ENCODE assay signal across 24 cellular contexts in the genomic region with DNA sequence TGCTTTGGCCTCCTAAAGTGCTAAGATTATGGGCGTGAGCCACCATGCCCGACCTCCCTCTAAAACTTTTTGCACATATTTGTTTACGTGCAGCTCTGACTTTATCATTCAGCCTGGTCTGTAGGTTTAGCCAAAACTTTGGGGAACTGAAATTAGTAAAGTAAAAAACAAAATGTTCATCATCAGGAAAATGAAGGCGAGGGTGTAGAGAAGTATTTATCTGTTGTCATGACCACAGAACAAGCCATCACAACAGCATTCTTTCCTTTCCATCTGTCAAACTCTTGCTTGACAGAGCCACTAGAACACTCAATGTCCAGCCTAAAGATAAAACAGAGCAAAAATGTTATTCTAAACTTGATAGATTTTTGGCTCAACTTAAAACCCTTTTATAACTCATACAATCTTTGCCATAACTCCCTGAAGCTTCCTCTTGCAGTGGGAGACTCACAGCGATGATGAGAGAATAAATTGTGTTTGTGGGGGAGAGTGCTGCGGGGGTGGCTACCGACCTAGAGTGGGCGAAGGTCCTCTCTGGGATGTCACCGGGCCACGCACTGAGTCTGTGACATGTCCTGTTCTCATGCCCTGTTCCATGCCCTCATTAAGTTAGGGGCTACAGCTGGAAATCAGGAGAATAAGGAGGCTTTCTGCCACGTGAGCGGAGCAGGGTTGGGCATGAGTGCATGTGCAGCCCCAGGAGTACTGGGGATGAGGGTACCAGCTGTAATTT. TPM values are rescaled to one million over a fixed set of nuclear protein-coding genes. Genes with fewer than 3 reads are reported as not detected.
A peak's percentile ranks its signal among the peaks of the same experiment; 100 is the strongest.
DNase-seq lines count a peak whose midpoint lies in the region; ATAC-seq and TF ChIP-seq lines count a peak whose summit lies in the region.
"Had no signal": no experiment of that assay in that cellular context is flagged by ENCODE, and none has a peak within 500 bp of the region (broad histone marks: within the 10 kb centered on the region; RNA-seq: fewer than 3 reads in every experiment).

No MANE protein-coding gene starts in this region.

- TF ChIP-seq CTCF in fibroblast of villous mesenchyme (IDR thresholded peaks at IDR 0.05; ENCODE audit: insufficient read depth, low read depth, low read length) = no peak
- TF ChIP-seq CTCF in spleen (IDR thresholded peaks at IDR 0.05 in 8 of 11, conservative IDR thresholded peaks at IDR 0.05 in 3 of 11) = no peak

- no peaks in the 10 kb centered on the region for H3K36me3 Mint-ChIP-seq in activated T-cell treated with anti-CD3 and anti-CD28 coated beads, Interleukin-2, amount 50 U/mL, for 72 hours (ENCODE audit: insufficient read depth in 2 of 2)

- peaks cover 9% of the 10 kb centered on the region for H3K4me1 Mint-ChIP-seq in activated T-cell treated with anti-CD3 and anti-CD28 coated beads, Interleukin-2, amount 50 U/mL, for 72 hours (ENCODE audit: low read depth)
- H3K4me1 Mint-ChIP-seq: central memory CD8-positive, alpha-beta T cell had no signal

- peaks cover 3 to 37% (median 17%) of the 10 kb centered on the region in 6 donors for H3K4me1 ChIP-seq in spleen

- H3K4me3 Mint-ChIP-seq in activated T-cell treated with anti-CD3 and anti-CD28 coated beads, Interleukin-2, amount 50 U/mL, for 72 hours = no peak overlapping the region
- H3K4me3 Mint-ChIP-seq: central memory CD8-positive, alpha-beta T cell; HFFc6; T-helper 2 cell treated with Interferon-gamma antibody and Interleukin-4, amounts not matched to agents 5 μg/mL and 100 μg/mL, for 36 hours had no signal

- H3K27me3 ChIP-seq in spleen (replicated peaks in 1 of 7) = peaks cover 0 to 9% (median 0%) of the 10 kb centered on the region in 7 donors
- H3K27me3 ChIP-seq: right lobe of liver, SJSA1 had no signal

- TF ChIP-seq POLR2A in spleen (IDR thresholded peaks at IDR 0.05) (no peak), GM18505 (IDR thresholded peaks at IDR 0.05; ENCODE audit: borderline replicate concordance, extremely low read depth, insufficient read depth, insufficient read length) (no peak)

- peak overlapping the region in 6 of 8 donors; percentile 1 to 80 (median 73) for H3K27ac ChIP-seq in spleen
- H3K27ac ChIP-seq: right lobe of liver, SJSA1 had no signal

- no peak overlapping the region for H3K27ac Mint-ChIP-seq in activated T-cell treated with anti-CD3 and anti-CD28 coated beads, Interleukin-2, amount 50 U/mL, for 72 hours
- H3K27ac Mint-ChIP-seq: HFFc6; T-helper 2 cell treated with Interferon-gamma antibody and Interleukin-4, amounts not matched to agents 5 μg/mL and 100 μg/mL, for 36 hours had no signal

- peaks cover 14% of the 10 kb centered on the region for H3K27me3 Mint-ChIP-seq in activated T-cell treated with anti-CD3 and anti-CD28 coated beads, Interleukin-2, amount 50 U/mL, for 72 hours (ENCODE audit: low read depth)

- peak; percentile 71 for ATAC-seq in GM18511 (IDR thresholded peaks at IDR 0.05; ENCODE audit: unreplicated experiment)
- peak; percentile 40 for ATAC-seq in HG03520 (IDR thresholded peaks at IDR 0.05; ENCODE audit: unreplicated experiment)
- no peak for ATAC-seq in GM18505 (IDR thresholded peaks at IDR 0.05; ENCODE audit: unreplicated experiment)
- no peak for ATAC-seq in activated T-cell treated with anti-CD3 and anti-CD28 coated beads, Interleukin-2, amount 50 U/mL, for 72 hours (replicated peaks in 1 of 2)
- ATAC-seq: right lobe of liver had no signal

- no peak overlapping the region for H3K4me3 ChIP-seq in fibroblast of villous mesenchyme (ENCODE audit: low read depth, low read length)
- H3K4me3 ChIP-seq in spleen = no peak overlapping the region
- H3K4me3 ChIP-seq: right lobe of liver, SJSA1 had no signal

- no peaks in the 10 kb centered on the region for H3K9me3 ChIP-seq in spleen
- H3K9me3 ChIP-seq: right lobe of liver, SJSA1 had no signal

- no peaks in the 10 kb centered on the region for H3K36me3 ChIP-seq in spleen
- H3K36me3 ChIP-seq: right lobe of liver had no signal

- DNase-seq in fibroblast of villous mesenchyme (ENCODE audit: low read depth) (peak; percentile 24), spleen (no peak), AG08396 (ENCODE audit: low spot score) (no peak), NCI-H187 treated with DMSO at 0.1 percent for 48 hours (lab: John Stamatoyannopoulos, UW) (no peak)
- no peak for DNase-seq in activated T-cell treated with anti-CD3 and anti-CD28 coated beads, Interleukin-2, amount 50 U/mL, for 72 hours
- DNase-seq: activated CD4-positive, CD25-positive, alpha-beta regulatory T cell treated with anti-CD3 and anti-CD28 coated beads, Interleukin-2, amount 50 U/mL, for 72 hours; activated effector memory CD4-positive, alpha-beta T cell treated with Interleukin-2 at 50 U/mL for 16 hours; amygdala; Calu3; effector CD8-positive, alpha-beta T cell; HFFc6; islet precursor cell; midbrain; NCI-H2081 treated with DMSO at 0.1 percent for 48 hours; NCI-H69; right lobe of liver; stimulated activated CD4-positive, alpha-beta T cell treated with anti-CD3 and anti-CD28 coated beads, Interleukin-1b, Interleukin-23, amount 100 ng/mL, for 48 hours; substantia nigra had no signal

- intact Hi-C loops in spleen (cut with DNase I; ENCODE audit: low total_unique reads) = no loop called here

- H3K9me3 Mint-ChIP-seq in activated T-cell treated with anti-CD3 and anti-CD28 coated beads, Interleukin-2, amount 50 U/mL, for 72 hours = no peaks in the 10 kb centered on the region
- H3K9me3 Mint-ChIP-seq: central memory CD8-positive, alpha-beta T cell; HFFc6; T-helper 2 cell treated with Interferon-gamma antibody and Interleukin-4, amounts not matched to agents 5 μg/mL and 100 μg/mL, for 36 hours had no signal

- 70 to 80% (median 73%) methylated on average over 12 of the region's 12 CpGs for WGBS in spleen, 5 donors

RNA-seq across cellular contexts. Expression of gene MKRN1, which starts 58.6 kb away (rescaled TPM):
- total RNA-seq in fibroblast of villous mesenchyme = 41.9 and 50.5 TPM in 2 replicates
- total RNA-seq in spleen = 100 to 1,000 TPM in 6 of 7 donors, 10 to 100 TPM in 1; 98.0 to 179 (median 106) TPM
- 10 to 100 TPM; 41.8 to 53.1 (median 51.4) TPM for polyA plus RNA-seq in spleen
- 100 to 1,000 TPM in 1 of 2 donors, 10 to 100 TPM in 1; 91.3 to 132 TPM for total RNA-seq in activated T-cell treated with anti-CD3 and anti-CD28 coated beads, Interleukin-2, amount 50 U/mL, for 72 hours

Comparison
In these comparisons a context has a peak if more than half of its experiments do, and no peak if none do; other contexts are left out.
1. ATAC-seq: peak in GM18511 (single experiment) and HG03520 (single experiment); none in GM18505 (single experiment) and activated T-cell treated with anti-CD3 and anti-CD28 coated beads, Interleukin-2, amount 50 U/mL, for 72 hours (0 of 2).